Comparison of ENCODE assay signal across 1 cellular context in the genomic region with DNA sequence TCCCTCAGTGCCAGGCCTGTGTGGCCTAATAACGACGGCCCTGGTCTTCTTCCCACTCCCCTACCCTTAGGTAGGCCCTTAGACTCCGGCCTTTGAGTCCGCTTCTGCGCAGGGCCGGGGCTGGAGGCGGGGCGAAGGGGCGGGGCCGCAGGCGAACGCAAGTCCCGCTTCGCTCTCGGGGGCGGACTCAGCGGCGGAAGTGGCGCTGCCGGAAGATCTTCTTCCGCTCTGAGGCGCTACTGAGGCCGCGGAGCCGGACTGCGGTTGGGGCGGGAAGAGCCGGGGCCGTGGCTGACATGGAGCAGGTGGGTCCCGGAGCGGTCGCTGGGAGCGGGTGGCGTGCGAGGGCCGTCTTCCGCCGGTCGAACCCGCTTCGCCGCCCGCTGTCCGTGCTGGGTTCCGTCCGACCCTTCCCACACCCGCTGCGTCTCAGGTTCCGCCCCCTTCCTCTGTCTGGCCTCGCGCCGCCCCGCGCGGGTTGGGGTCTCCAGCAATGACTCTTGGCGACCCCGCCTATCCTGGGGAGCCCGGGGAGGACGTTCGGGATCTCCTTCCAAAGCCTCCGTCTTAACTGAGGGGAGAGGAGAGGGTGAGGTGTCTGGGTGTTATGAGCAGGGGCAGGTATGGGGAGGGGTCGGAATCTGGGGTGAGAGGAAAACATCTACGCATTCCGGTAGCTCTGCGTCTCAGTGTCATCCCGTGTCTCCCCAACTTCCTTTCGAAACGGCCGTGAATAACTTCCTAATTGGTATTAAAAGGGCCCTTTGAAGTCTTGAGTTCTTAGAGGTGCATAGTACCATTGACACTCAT.
TF ChIP-seq lines count a peak whose summit lies in the region.

A gene (plus strand): TSS at position 218 of the 810 bp plus-strand sequence. CDS start 16,388 bp downstream, outside the sequence.

TF ChIP-seq in H1, 55 proteins besides CTCF, POLR2A, EP300 and RAD21:
- TF ChIP-seq SP4 (IDR thresholded peaks at IDR 0.05; ENCODE audit: low read length), result no peak
- TF ChIP-seq, protein P1, sequence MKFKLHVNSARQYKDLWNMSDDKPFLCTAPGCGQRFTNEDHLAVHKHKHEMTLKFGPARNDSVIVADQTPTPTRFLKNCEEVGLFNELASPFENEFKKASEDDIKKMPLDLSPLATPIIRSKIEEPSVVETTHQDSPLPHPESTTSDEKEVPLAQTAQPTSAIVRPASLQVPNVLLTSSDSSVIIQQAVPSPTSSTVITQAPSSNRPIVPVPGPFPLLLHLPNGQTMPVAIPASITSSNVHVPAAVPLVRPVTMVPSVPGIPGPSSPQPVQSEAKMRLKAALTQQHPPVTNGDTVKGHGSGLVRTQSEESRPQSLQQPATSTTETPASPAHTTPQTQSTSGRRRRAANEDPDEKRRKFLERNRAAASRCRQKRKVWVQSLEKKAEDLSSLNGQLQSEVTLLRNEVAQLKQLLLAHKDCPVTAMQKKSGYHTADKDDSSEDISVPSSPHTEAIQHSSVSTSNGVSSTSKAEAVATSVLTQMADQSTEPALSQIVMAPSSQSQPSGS (IDR thresholded peaks at IDR 0.05; ENCODE audit: low read length), result no peak
- TF ChIP-seq CREB1 (IDR thresholded peaks at IDR 0.05), result no peak; the same call in 1 of the 2 replicates
- TF ChIP-seq TAF7 (optimal IDR thresholded peaks at IDR 0.05; ENCODE audit: borderline replicate concordance, low read depth, low read length), result peak; percentile 27
- peak; percentile 57; the same call in 1 of the 2 replicates for TF ChIP-seq KDM5A (IDR thresholded peaks at IDR 0.05; ENCODE audit: low read length)
- no peak; the same call in 1 of the 2 replicates for TF ChIP-seq YY1 (IDR thresholded peaks at IDR 0.05; ENCODE audit: low read depth, low read length)
- no peak for TF ChIP-seq SUZ12 (IDR thresholded peaks at IDR 0.05; ENCODE audit: low read length)
- no peak for TF ChIP-seq RXRA (IDR thresholded peaks at IDR 0.05; ENCODE audit: insufficient read depth, low read depth, low read length)
- no peak for TF ChIP-seq SP2 (IDR thresholded peaks at IDR 0.05; ENCODE audit: low read length)
- TF ChIP-seq RNF2 (IDR thresholded peaks at IDR 0.05; ENCODE audit: borderline replicate concordance, low read depth, low read length, missing control alignments, poor library complexity, severe bottlenecking), result no peak
- no peak for TF ChIP-seq EGR1 (IDR thresholded peaks at IDR 0.05; ENCODE audit: borderline replicate concordance, low read depth, low read length)
- TF ChIP-seq, protein P2, sequence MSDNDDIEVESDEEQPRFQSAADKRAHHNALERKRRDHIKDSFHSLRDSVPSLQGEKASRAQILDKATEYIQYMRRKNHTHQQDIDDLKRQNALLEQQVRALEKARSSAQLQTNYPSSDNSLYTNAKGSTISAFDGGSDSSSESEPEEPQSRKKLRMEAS (IDR thresholded peaks at IDR 0.05), result peak; percentile 77
- TF ChIP-seq, protein P3, sequence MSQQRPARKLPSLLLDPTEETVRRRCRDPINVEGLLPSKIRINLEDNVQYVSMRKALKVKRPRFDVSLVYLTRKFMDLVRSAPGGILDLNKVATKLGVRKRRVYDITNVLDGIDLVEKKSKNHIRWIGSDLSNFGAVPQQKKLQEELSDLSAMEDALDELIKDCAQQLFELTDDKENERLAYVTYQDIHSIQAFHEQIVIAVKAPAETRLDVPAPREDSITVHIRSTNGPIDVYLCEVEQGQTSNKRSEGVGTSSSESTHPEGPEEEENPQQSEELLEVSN (IDR thresholded peaks at IDR 0.05), result peak; percentile 69; the same call in 1 of the 2 replicates
- TF ChIP-seq BRCA1 (IDR thresholded peaks at IDR 0.05; ENCODE audit: low read depth, low read length), result no peak
- TF ChIP-seq MAFK (IDR thresholded peaks at IDR 0.05; ENCODE audit: low read depth, low read length), result no peak
- TF ChIP-seq ASH2L (IDR thresholded peaks at IDR 0.05; ENCODE audit: low read length), result peak; percentile 94
- no peak for TF ChIP-seq ZNF274 (IDR thresholded peaks at IDR 0.05; ENCODE audit: borderline replicate concordance, extremely low read depth, low read length)
- TF ChIP-seq SIX5 (IDR thresholded peaks at IDR 0.05; ENCODE audit: low read depth, low read length), result no peak
- TF ChIP-seq SP1 (IDR thresholded peaks at IDR 0.05; ENCODE audit: low read depth, low read length), result peak; percentile 43; the same call in 1 of the 2 replicates
- TF ChIP-seq, protein P4, sequence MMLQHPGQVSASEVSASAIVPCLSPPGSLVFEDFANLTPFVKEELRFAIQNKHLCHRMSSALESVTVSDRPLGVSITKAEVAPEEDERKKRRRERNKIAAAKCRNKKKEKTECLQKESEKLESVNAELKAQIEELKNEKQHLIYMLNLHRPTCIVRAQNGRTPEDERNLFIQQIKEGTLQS (IDR thresholded peaks at IDR 0.05; ENCODE audit: insufficient read depth, low read depth, low read length), result no peak
- no peak for TF ChIP-seq CBX8 (IDR thresholded peaks at IDR 0.05; ENCODE audit: borderline replicate concordance, low read depth, low read length)
- no peak for TF ChIP-seq POU5F1 (IDR thresholded peaks at IDR 0.05; ENCODE audit: low read depth, low read length)
- TF ChIP-seq NRF1 (IDR thresholded peaks at IDR 0.05; ENCODE audit: low read depth, low read length), result peak; percentile 28; the same call in 1 of the 2 replicates
- TF ChIP-seq GTF2F1 (IDR thresholded peaks at IDR 0.05; ENCODE audit: borderline replicate concordance, low read depth, low read length), result no peak
- TF ChIP-seq RFX5 (IDR thresholded peaks at IDR 0.05; ENCODE audit: borderline replicate concordance, low read depth, low read length), result no peak
- no peak for TF ChIP-seq CHD1 (IDR thresholded peaks at IDR 0.05; ENCODE audit: low read depth, low read length)
- peak; percentile 46; the same call in 1 of the 2 replicates for TF ChIP-seq POLR2AphosphoS5 (IDR thresholded peaks at IDR 0.05; ENCODE audit: low read depth, low read length)
- peak; percentile 88 for TF ChIP-seq SAP30 (IDR thresholded peaks at IDR 0.05; ENCODE audit: insufficient read depth, insufficient replicate concordance, low read length)
- TF ChIP-seq SRF (IDR thresholded peaks at IDR 0.05; ENCODE audit: low read depth, low read length), result no peak
- no peak for TF ChIP-seq HDAC6 (IDR thresholded peaks at IDR 0.05; ENCODE audit: low read depth, low read length)
- TF ChIP-seq GABPA (IDR thresholded peaks at IDR 0.05; ENCODE audit: borderline replicate concordance, insufficient read depth, low read length), result peak; percentile 84
- TF ChIP-seq CEBPB (IDR thresholded peaks at IDR 0.05; ENCODE audit: low read depth, low read length), result no peak
- peak in 1 of 2 experiments; percentile 46; a peak in 1 of 4 replicates for TF ChIP-seq HDAC2 (IDR thresholded peaks at IDR 0.05; ENCODE audit: borderline replicate concordance in 1 of 2, low read depth in 2 of 2, low read length in 2 of 2)
- peak; percentile 25 to 81; a peak in 2 of 4 replicates for TF ChIP-seq SIN3A (conservative IDR thresholded peaks at IDR 0.05 in 1 of 2, IDR thresholded peaks at IDR 0.05 in 1 of 2; ENCODE audit: low read depth in 1 of 2, low read length in 2 of 2)
- TF ChIP-seq PHF8 (conservative IDR thresholded peaks at IDR 0.05; ENCODE audit: low read depth, low read length), result peak; percentile 67
- TF ChIP-seq, protein P5, sequence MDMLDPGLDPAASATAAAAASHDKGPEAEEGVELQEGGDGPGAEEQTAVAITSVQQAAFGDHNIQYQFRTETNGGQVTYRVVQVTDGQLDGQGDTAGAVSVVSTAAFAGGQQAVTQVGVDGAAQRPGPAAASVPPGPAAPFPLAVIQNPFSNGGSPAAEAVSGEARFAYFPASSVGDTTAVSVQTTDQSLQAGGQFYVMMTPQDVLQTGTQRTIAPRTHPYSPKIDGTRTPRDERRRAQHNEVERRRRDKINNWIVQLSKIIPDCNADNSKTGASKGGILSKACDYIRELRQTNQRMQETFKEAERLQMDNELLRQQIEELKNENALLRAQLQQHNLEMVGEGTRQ (IDR thresholded peaks at IDR 0.05; ENCODE audit: low read length), result no peak
- TF ChIP-seq JUN (IDR thresholded peaks at IDR 0.05; ENCODE audit: low read depth, low read length), result no peak
- TF ChIP-seq CBX5 (IDR thresholded peaks at IDR 0.05; ENCODE audit: low read depth, low read length), result no peak
- no peak; the same call in 1 of the 2 replicates for TF ChIP-seq RBBP5 (IDR thresholded peaks at IDR 0.05; ENCODE audit: borderline replicate concordance, low read depth, low read length)
- 0 out of 2 replicates have a peak, but pooled peaks have one; percentile 52 for TF ChIP-seq TAF1 (IDR thresholded peaks at IDR 0.05; ENCODE audit: low read depth, low read length)
- no peak for TF ChIP-seq SIRT6 (IDR thresholded peaks at IDR 0.05; ENCODE audit: low read length)
- TF ChIP-seq KDM4A (IDR thresholded peaks at IDR 0.05; ENCODE audit: low read depth, low read length, severe bottlenecking), result peak; percentile 85
- TF ChIP-seq BACH1 (IDR thresholded peaks at IDR 0.05; ENCODE audit: low read length), result no peak
- TF ChIP-seq CHD2 (IDR thresholded peaks at IDR 0.05; ENCODE audit: low read length), result no peak
- TF ChIP-seq KDM1A (IDR thresholded peaks at IDR 0.05; ENCODE audit: borderline replicate concordance, low read length), result no peak
- TF ChIP-seq TEAD4 (IDR thresholded peaks at IDR 0.05; ENCODE audit: low read depth, low read length), result no peak
- no peak for TF ChIP-seq JUND (IDR thresholded peaks at IDR 0.05; ENCODE audit: low read length)
- no peak for TF ChIP-seq TBP (IDR thresholded peaks at IDR 0.05; ENCODE audit: low read depth, low read length)
- TF ChIP-seq, protein P6, sequence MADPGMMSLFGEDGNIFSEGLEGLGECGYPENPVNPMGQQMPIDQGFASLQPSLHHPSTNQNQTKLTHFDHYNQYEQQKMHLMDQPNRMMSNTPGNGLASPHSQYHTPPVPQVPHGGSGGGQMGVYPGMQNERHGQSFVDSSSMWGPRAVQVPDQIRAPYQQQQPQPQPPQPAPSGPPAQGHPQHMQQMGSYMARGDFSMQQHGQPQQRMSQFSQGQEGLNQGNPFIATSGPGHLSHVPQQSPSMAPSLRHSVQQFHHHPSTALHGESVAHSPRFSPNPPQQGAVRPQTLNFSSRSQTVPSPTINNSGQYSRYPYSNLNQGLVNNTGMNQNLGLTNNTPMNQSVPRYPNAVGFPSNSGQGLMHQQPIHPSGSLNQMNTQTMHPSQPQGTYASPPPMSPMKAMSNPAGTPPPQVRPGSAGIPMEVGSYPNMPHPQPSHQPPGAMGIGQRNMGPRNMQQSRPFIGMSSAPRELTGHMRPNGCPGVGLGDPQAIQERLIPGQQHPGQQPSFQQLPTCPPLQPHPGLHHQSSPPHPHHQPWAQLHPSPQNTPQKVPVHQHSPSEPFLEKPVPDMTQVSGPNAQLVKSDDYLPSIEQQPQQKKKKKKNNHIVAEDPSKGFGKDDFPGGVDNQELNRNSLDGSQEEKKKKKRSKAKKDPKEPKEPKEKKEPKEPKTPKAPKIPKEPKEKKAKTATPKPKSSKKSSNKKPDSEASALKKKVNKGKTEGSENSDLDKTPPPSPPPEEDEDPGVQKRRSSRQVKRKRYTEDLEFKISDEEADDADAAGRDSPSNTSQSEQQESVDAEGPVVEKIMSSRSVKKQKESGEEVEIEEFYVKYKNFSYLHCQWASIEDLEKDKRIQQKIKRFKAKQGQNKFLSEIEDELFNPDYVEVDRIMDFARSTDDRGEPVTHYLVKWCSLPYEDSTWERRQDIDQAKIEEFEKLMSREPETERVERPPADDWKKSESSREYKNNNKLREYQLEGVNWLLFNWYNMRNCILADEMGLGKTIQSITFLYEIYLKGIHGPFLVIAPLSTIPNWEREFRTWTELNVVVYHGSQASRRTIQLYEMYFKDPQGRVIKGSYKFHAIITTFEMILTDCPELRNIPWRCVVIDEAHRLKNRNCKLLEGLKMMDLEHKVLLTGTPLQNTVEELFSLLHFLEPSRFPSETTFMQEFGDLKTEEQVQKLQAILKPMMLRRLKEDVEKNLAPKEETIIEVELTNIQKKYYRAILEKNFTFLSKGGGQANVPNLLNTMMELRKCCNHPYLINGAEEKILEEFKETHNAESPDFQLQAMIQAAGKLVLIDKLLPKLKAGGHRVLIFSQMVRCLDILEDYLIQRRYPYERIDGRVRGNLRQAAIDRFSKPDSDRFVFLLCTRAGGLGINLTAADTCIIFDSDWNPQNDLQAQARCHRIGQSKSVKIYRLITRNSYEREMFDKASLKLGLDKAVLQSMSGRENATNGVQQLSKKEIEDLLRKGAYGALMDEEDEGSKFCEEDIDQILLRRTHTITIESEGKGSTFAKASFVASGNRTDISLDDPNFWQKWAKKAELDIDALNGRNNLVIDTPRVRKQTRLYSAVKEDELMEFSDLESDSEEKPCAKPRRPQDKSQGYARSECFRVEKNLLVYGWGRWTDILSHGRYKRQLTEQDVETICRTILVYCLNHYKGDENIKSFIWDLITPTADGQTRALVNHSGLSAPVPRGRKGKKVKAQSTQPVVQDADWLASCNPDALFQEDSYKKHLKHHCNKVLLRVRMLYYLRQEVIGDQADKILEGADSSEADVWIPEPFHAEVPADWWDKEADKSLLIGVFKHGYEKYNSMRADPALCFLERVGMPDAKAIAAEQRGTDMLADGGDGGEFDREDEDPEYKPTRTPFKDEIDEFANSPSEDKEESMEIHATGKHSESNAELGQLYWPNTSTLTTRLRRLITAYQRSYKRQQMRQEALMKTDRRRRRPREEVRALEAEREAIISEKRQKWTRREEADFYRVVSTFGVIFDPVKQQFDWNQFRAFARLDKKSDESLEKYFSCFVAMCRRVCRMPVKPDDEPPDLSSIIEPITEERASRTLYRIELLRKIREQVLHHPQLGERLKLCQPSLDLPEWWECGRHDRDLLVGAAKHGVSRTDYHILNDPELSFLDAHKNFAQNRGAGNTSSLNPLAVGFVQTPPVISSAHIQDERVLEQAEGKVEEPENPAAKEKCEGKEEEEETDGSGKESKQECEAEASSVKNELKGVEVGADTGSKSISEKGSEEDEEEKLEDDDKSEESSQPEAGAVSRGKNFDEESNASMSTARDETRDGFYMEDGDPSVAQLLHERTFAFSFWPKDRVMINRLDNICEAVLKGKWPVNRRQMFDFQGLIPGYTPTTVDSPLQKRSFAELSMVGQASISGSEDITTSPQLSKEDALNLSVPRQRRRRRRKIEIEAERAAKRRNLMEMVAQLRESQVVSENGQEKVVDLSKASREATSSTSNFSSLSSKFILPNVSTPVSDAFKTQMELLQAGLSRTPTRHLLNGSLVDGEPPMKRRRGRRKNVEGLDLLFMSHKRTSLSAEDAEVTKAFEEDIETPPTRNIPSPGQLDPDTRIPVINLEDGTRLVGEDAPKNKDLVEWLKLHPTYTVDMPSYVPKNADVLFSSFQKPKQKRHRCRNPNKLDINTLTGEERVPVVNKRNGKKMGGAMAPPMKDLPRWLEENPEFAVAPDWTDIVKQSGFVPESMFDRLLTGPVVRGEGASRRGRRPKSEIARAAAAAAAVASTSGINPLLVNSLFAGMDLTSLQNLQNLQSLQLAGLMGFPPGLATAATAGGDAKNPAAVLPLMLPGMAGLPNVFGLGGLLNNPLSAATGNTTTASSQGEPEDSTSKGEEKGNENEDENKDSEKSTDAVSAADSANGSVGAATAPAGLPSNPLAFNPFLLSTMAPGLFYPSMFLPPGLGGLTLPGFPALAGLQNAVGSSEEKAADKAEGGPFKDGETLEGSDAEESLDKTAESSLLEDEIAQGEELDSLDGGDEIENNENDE (IDR thresholded peaks at IDR 0.05; ENCODE audit: insufficient replicate concordance, low read length), result no peak
- TF ChIP-seq NANOG (IDR thresholded peaks at IDR 0.05; ENCODE audit: insufficient read depth, low read depth, low read length, poor library complexity, severe bottlenecking), result no peak
- TF ChIP-seq FOSL1 (IDR thresholded peaks at IDR 0.05; ENCODE audit: insufficient read depth, low read depth, low read length), result no peak
- no peak for TF ChIP-seq EZH2 (IDR thresholded peaks at IDR 0.05; ENCODE audit: low read depth, low read length, severe bottlenecking)
- no peak for TF ChIP-seq TCF12 (IDR thresholded peaks at IDR 0.05; ENCODE audit: low read depth, low read length)
- no peak for TF ChIP-seq BCL11A (IDR thresholded peaks at IDR 0.05; ENCODE audit: low read depth in 2 of 2, low read length in 2 of 2)
- TF ChIP-seq CTBP2 (IDR thresholded peaks at IDR 0.05; ENCODE audit: borderline replicate concordance, insufficient read depth, insufficient read length, low read length), result no peak
